9 cellular contexts compared by ENCODE assay signal in genomic region chr16:3149630-3150345, GRCh38. TPM values are rescaled to one million over a fixed set of nuclear protein-coding genes. Genes with fewer than 3 reads are reported as not detected.
A peak's percentile ranks its signal among the peaks of the same experiment; 100 is the strongest.
DNase-seq lines count a peak whose midpoint lies in the region; ATAC-seq, FAIRE-seq and TF ChIP-seq lines count a peak whose summit lies in the region.
"Had no signal": no experiment of that assay in that cellular context is flagged by ENCODE, and none has a peak within 500 bp of the region (broad histone marks: within the 10 kb centered on the region; RNA-seq: fewer than 3 reads in every experiment).

No MANE protein-coding gene starts in this region.

- H3K9ac ChIP-seq in duodenal mucosa (ENCODE audit: low read depth in 1 of 2, low read length in 2 of 2): peak overlapping the region; percentile 81 to 90

- H3K27me3 ChIP-seq in duodenal mucosa (ENCODE audit: control insufficient read depth in 1 of 2, insufficient read depth in 2 of 2, low read length in 2 of 2) (no peaks in the 10 kb centered on the region), left lung (peaks cover 0 to 31% of the 10 kb centered on the region in 2 donors)

- H3K9me3 ChIP-seq in duodenal mucosa (ENCODE audit: control insufficient read depth in 1 of 2, low read length in 2 of 2): no peaks in the 10 kb centered on the region
- H3K9me3 ChIP-seq in left lung: no peaks in the 10 kb centered on the region

- peak in 9 of 14 donors; percentile 11 to 65 (median 59) for DNase-seq in C1 segment of cervical spinal cord (lab: John Stamatoyannopoulos, UW)
- no peak for DNase-seq in GM19239 (ENCODE audit: insufficient read length, low spot score)
- peak; percentile 72 for DNase-seq in LoVo (ENCODE audit: low spot score)
- peak; percentile 77 to 92 for DNase-seq in left lung
- DNase-seq in stimulated activated CD4-positive, alpha-beta T cell treated with anti-CD3 and anti-CD28 coated beads, Interleukin-4, amount 100 ng/mL, for 24 hours: peak; percentile 57

- FAIRE-seq in GM19239 (lab: Jason Lieb, UNC): peak; percentile 56

- peak; percentile 61 for TF ChIP-seq CTCF in VCaP (conservative IDR thresholded peaks at IDR 0.05)
- peak in 1 of 2 donors; percentile 27 for TF ChIP-seq CTCF in left lung (IDR thresholded peaks at IDR 0.05)

- peaks cover 17 to 27% of the 10 kb centered on the region in 2 donors for H3K4me1 ChIP-seq in duodenal mucosa (ENCODE audit: control insufficient read depth in 1 of 2, insufficient read depth in 2 of 2, low read length in 2 of 2)
- H3K4me1 ChIP-seq in left lung: peaks cover 3 to 37% of the 10 kb centered on the region in 2 donors

- H3K4me3 ChIP-seq in duodenal mucosa (ENCODE audit: low read depth in 1 of 2, low read length in 2 of 2) (peak overlapping the region; percentile 70 to 83), left lung (peak overlapping the region; percentile 61 to 66)

- intact Hi-C loops in left lung (cut with DNase I): no loop called here

- ATAC-seq in left lung (peak; percentile 68), HG03139 (IDR thresholded peaks at IDR 0.05; ENCODE audit: unreplicated experiment) (no peak)

- H3K36me3 ChIP-seq in duodenal mucosa (ENCODE audit: control insufficient read depth in 1 of 2, insufficient read depth in 2 of 2, low read length in 2 of 2) (no peaks in the 10 kb centered on the region), left lung (no peaks in the 10 kb centered on the region)

- H3K27ac ChIP-seq in VCaP (peak overlapping the region; percentile 77), duodenal mucosa (ENCODE audit: low read depth, low read length) (peak overlapping the region; percentile 81), left lung (peak overlapping the region; percentile 84 to 85)

RNA-seq across cellular contexts. Expression of gene ZNF213, which starts 15.0 kb away (rescaled TPM):
- 10 to 100 TPM in 1 of 2 donors, 1 to 10 TPM in 1; 8.4 to 12.0 TPM for total RNA-seq in left lung

RNA-seq across cellular contexts. Expression of gene ZNF205, which starts 37.4 kb away (rescaled TPM):
- total RNA-seq in left lung: 10 to 100 TPM in 1 of 2 donors, 1 to 10 TPM in 1; 9.7 to 11.8 TPM

RNA-seq across cellular contexts. Expression of gene OR1F1, which starts 38.2 kb away (rescaled TPM):
- not detected for total RNA-seq in left lung
- total RNA-seq: subcutaneous adipose tissue had no signal

RNA-seq across cellular contexts. Expression of gene ZSCAN10, which starts 50.7 kb away (rescaled TPM):
- total RNA-seq in left lung: not detected
- total RNA-seq: subcutaneous adipose tissue had no signal
